Comparison of ENCODE assay signal across 18 cellular contexts in the genomic region with DNA sequence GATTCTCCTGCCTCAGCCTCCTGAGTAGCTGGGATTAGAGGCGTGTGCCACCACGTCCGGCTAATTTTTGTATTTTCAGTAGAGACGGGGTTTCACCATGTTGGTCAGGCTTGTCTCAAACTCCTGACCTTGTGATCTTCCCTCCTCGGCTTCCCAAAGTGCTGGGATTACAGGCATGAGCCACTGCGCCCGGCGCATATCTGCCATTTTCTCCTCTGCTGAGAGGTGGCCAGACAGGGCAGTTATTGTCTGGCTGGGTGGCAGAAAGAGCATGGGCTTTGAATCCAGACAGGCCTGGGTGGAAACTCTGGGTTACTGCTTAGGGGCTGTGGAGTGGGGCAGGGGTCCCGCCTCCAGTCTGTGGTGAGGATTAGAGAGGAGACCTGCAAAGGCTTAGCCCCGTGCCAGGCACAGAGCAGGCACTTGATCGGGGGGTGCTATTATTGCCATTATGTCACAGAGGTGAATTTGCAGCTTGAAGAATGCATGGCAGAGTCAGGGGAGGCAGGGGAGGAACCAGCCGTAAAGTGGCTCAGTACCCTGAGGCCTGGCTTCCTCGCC.
"Had no signal": no experiment of that assay in that cellular context is flagged by ENCODE, and none has a peak within 500 bp of the region (broad histone marks: within the 10 kb centered on the region; RNA-seq: fewer than 3 reads in every experiment).

No MANE protein-coding gene starts in this region.

- H3K4me3 Mint-ChIP-seq: activated T-helper 1 cell treated with anti-CD3 and anti-CD28 coated beads, Interleukin-12 subunit alpha, Interleukin-12 subunit beta, Interleukin-2, Interleukin-4 antibody, amounts not matched to agents 30 ng/mL and 10 ng/mL and 1 ng/mL, durations not matched to agents 14 hours and 24 hours and 36 hours; memory B cell; natural killer cell had no signal

- H3K4me3 ChIP-seq: ascending aorta, esophagus squamous epithelium, heart right ventricle, thyroid gland had no signal

- H3K36me3 ChIP-seq: ascending aorta, esophagus squamous epithelium, thyroid gland had no signal

- H3K27me3 ChIP-seq: ascending aorta, esophagus squamous epithelium, heart right ventricle, thyroid gland had no signal

- H3K36me3 Mint-ChIP-seq: memory B cell, natural killer cell had no signal

- ATAC-seq: activated CD4-positive, CD25-positive, alpha-beta regulatory T cell treated with anti-CD3 and anti-CD28 coated beads, Interleukin-2, amount 50 U/mL, for 24 hours; effector memory CD8-positive, alpha-beta T cell; heart right ventricle; natural killer cell had no signal

- H3K4me1 Mint-ChIP-seq: memory B cell, natural killer cell had no signal

- H3K9me3 ChIP-seq: ascending aorta, esophagus squamous epithelium, heart right ventricle, thyroid gland had no signal

- DNase-seq: activated CD4-positive, alpha-beta T cell treated with anti-CD3 and anti-CD28 coated beads, Interleukin-2, amount 50 U/mL, for 4 hours; activated naive CD4-positive, alpha-beta T cell; effector memory CD8-positive, alpha-beta T cell; esophagus squamous epithelium; heart right ventricle; kidney glomerular epithelial cell; natural killer cell; nucleus accumbens; retina; stimulated activated CD4-positive, alpha-beta T cell treated with anti-CD3 and anti-CD28 coated beads, Interleukin-12 subunit alpha, Interleukin-12 subunit beta, amount 100 ng/mL, for 4 hours; stimulated activated CD4-positive, alpha-beta T cell treated with anti-CD3 and anti-CD28 coated beads, Interleukin-2, amount 100 ng/mL, for 24 hours; stimulated activated naive CD4-positive, alpha-beta T cell treated with Interleukin-2 at 50 U/mL for 16 hours; T1000; thyroid gland had no signal

- H3K27me3 Mint-ChIP-seq: effector memory CD8-positive, alpha-beta T cell had no signal

- H3K9me3 Mint-ChIP-seq: activated T-helper 1 cell treated with anti-CD3 and anti-CD28 coated beads, Interleukin-12 subunit alpha, Interleukin-12 subunit beta, Interleukin-2, Interleukin-4 antibody, amounts not matched to agents 30 ng/mL and 10 ng/mL and 1 ng/mL, durations not matched to agents 14 hours and 24 hours and 36 hours; effector memory CD8-positive, alpha-beta T cell; memory B cell; natural killer cell had no signal

- H3K27ac Mint-ChIP-seq: activated T-helper 1 cell treated with anti-CD3 and anti-CD28 coated beads, Interleukin-12 subunit alpha, Interleukin-12 subunit beta, Interleukin-2, Interleukin-4 antibody, amounts not matched to agents 30 ng/mL and 10 ng/mL and 1 ng/mL, durations not matched to agents 14 hours and 24 hours and 36 hours; effector memory CD8-positive, alpha-beta T cell; memory B cell; natural killer cell had no signal
